Comparison of ENCODE assay signal across 30 cellular contexts in genomic region chr7:67440321-67440720, GRCh38.
"Had no signal": no experiment of that assay in that cellular context is flagged by ENCODE, and none has a peak within 500 bp of the region (broad histone marks: within the 10 kb centered on the region; RNA-seq: fewer than 3 reads in every experiment).

No MANE protein-coding gene starts in this region.

- H3K4me1 Mint-ChIP-seq: naive thymus-derived CD4-positive, alpha-beta T cell; natural killer cell; stimulated activated memory B cell treated with anti-CD40 and anti-IgM and Interleukin-4, amounts not matched to agents 10 μg/mL and 1 μg/mL and 100 μg/mL, for 72 hours; stimulated activated naive CD8-positive, alpha-beta T cell treated with anti-CD3 and anti-CD28 coated beads, Interleukin-15, amount 100 ng/mL, for 72 hours had no signal

- H3K36me3 Mint-ChIP-seq: naive thymus-derived CD4-positive, alpha-beta T cell; natural killer cell; stimulated activated memory B cell treated with anti-CD40 and anti-IgM and Interleukin-4, amounts not matched to agents 10 μg/mL and 1 μg/mL and 100 μg/mL, for 72 hours; type B pancreatic cell had no signal

- H3K27ac ChIP-seq: ovary, parathyroid adenoma, psoas muscle, right lobe of liver, sigmoid colon, suprapubic skin, testis, tibial artery, transverse colon, upper lobe of right lung, vagina had no signal

- H3K9ac ChIP-seq: parathyroid adenoma had no signal

- H3K9me3 Mint-ChIP-seq: type B pancreatic cell had no signal

- H3K27me3 Mint-ChIP-seq: stimulated activated memory B cell treated with anti-CD40 and anti-IgM and Interleukin-4, amounts not matched to agents 10 μg/mL and 1 μg/mL and 100 μg/mL, for 72 hours; stimulated activated naive CD8-positive, alpha-beta T cell treated with anti-CD3 and anti-CD28 coated beads, Interleukin-15, amount 100 ng/mL, for 72 hours; type B pancreatic cell had no signal

- ATAC-seq: naive thymus-derived CD4-positive, alpha-beta T cell; natural killer cell; psoas muscle; right cardiac atrium; right lobe of liver; stimulated activated naive CD8-positive, alpha-beta T cell treated with anti-CD3 and anti-CD28 coated beads, Interleukin-15, amount 100 ng/mL, for 72 hours; stimulated activated naive CD8-positive, alpha-beta T cell treated with anti-CD3 and anti-CD28 coated beads, Interleukin-15, Interleukin-2, amounts not matched to agents 100 U/mL and 50 U/mL, for 24 hours; upper lobe of right lung had no signal

- H3K27ac Mint-ChIP-seq: naive thymus-derived CD4-positive, alpha-beta T cell; natural killer cell; nephron; progenitor cell of endocrine pancreas; stimulated activated memory B cell treated with anti-CD40 and anti-IgM and Interleukin-4, amounts not matched to agents 10 μg/mL and 1 μg/mL and 100 μg/mL, for 72 hours; stimulated activated naive CD8-positive, alpha-beta T cell treated with anti-CD3 and anti-CD28 coated beads, Interleukin-15, amount 100 ng/mL, for 72 hours; type B pancreatic cell had no signal

- DNase-seq: naive thymus-derived CD4-positive, alpha-beta T cell; natural killer cell; occipital lobe; ovary; posterior cingulate gyrus; psoas muscle; right cardiac atrium; right lobe of liver; sigmoid colon; small intestine; stimulated activated CD4-positive, alpha-beta T cell treated with anti-CD3 and anti-CD28 coated beads, Interleukin-12 subunit alpha, Interleukin-12 subunit beta, amount 100 ng/mL, for 4 hours; stimulated activated CD4-positive, alpha-beta T cell treated with anti-CD3 and anti-CD28 coated beads, Interleukin-1b, Interleukin-23, amount 100 ng/mL, for 48 hours; stimulated activated CD4-positive, alpha-beta T cell treated with anti-CD3 and anti-CD28 coated beads, Interleukin-4, amount 100 ng/mL, for 1 hour; stimulated activated CD4-positive, alpha-beta T cell treated with anti-CD3 and anti-CD28 coated beads, Interleukin-4, amount 100 ng/mL, for 4 hours; stimulated activated CD8-positive, alpha-beta memory T cell treated with anti-CD3 and anti-CD28 coated beads, Interleukin-4, amount 100 ng/mL, for 48 hours; stimulated activated naive CD4-positive, alpha-beta T cell; stimulated activated naive CD8-positive, alpha-beta T cell treated with anti-CD3 and anti-CD28 coated beads, Interleukin-15, amount 100 ng/mL, for 72 hours; stimulated activated naive CD8-positive, alpha-beta T cell treated with anti-CD3 and anti-CD28 coated beads, Interleukin-15, Interleukin-2, amounts not matched to agents 100 U/mL and 50 U/mL, for 24 hours; substantia nigra; testis; tibial artery; transverse colon; upper lobe of right lung had no signal

- H3K4me1 ChIP-seq: parathyroid adenoma, psoas muscle, right lobe of liver, sigmoid colon, suprapubic skin, testis, tibial artery, transverse colon, upper lobe of right lung, vagina had no signal

- FAIRE-seq: small intestine had no signal

- H3K27me3 ChIP-seq: ovary, right lobe of liver, sigmoid colon, suprapubic skin, testis, transverse colon, upper lobe of right lung, vagina had no signal

- H3K4me3 ChIP-seq: ovary, psoas muscle, right lobe of liver, sigmoid colon, suprapubic skin, testis, tibial artery, transverse colon, upper lobe of right lung, vagina had no signal

- H3K36me3 ChIP-seq: ovary, right lobe of liver, sigmoid colon, suprapubic skin, tibial artery, transverse colon, upper lobe of right lung, vagina had no signal

- H3K4me3 Mint-ChIP-seq: naive thymus-derived CD4-positive, alpha-beta T cell; natural killer cell; nephron; stimulated activated memory B cell treated with anti-CD40 and anti-IgM and Interleukin-4, amounts not matched to agents 10 μg/mL and 1 μg/mL and 100 μg/mL, for 72 hours; stimulated activated naive CD8-positive, alpha-beta T cell treated with anti-CD3 and anti-CD28 coated beads, Interleukin-15, amount 100 ng/mL, for 72 hours; type B pancreatic cell had no signal

- H3K9me3 ChIP-seq: ovary, psoas muscle, right lobe of liver, suprapubic skin, testis, tibial artery, transverse colon, upper lobe of right lung, vagina had no signal
